Comparison of ENCODE assay signal across 8 cellular contexts in genomic region chr11:64291746-64292457, GRCh38. TPM values are rescaled to one million over a fixed set of nuclear protein-coding genes. Genes with fewer than 3 reads are reported as not detected.
DNase-seq lines count a peak whose midpoint lies in the region; ATAC-seq and TF ChIP-seq lines count a peak whose summit lies in the region.

No MANE protein-coding gene starts in this region.

- intact Hi-C loops in heart left ventricle (cut with DNase I): no loop called here
- intact Hi-C loops in aorta (cut with DNase I): no loop called here

- H3K27me3 ChIP-seq in heart left ventricle: peaks cover 21 to 69% (median 51%) of the 10 kb centered on the region in 9 donors
- no peaks in the 10 kb centered on the region for H3K27me3 ChIP-seq in aorta (ENCODE audit: control insufficient read depth in 1 of 2, insufficient read depth in 2 of 2, low read length in 1 of 2)

- TF ChIP-seq CTCF in WI38 (IDR thresholded peaks at IDR 0.05; ENCODE audit: low read depth, low read length) (no peak), heart left ventricle (IDR thresholded peaks at IDR 0.05) (no peak), retinal pigment epithelial cell (conservative IDR thresholded peaks at IDR 0.05; ENCODE audit: low read depth, low read length) (no peak)

- no peak for TF ChIP-seq POLR2A in heart left ventricle (IDR thresholded peaks at IDR 0.05)

- H3K27ac ChIP-seq in heart left ventricle (no peak overlapping the region), aorta (ENCODE audit: low read depth in 1 of 2, low read length in 2 of 2) (no peak overlapping the region)

- H3K9me3 ChIP-seq in heart left ventricle (no peaks in the 10 kb centered on the region), aorta (ENCODE audit: control insufficient read depth, low read length) (no peaks in the 10 kb centered on the region)

- peak overlapping the region; percentile 37 for H3K4me3 ChIP-seq in WI38 (ENCODE audit: low read depth, low read length)
- peak overlapping the region; percentile 23 to 52 (median 38) for H3K4me3 ChIP-seq in heart left ventricle
- H3K4me3 ChIP-seq in retinal pigment epithelial cell (ENCODE audit: low read length): peak overlapping the region; percentile 4
- no peak overlapping the region for H3K4me3 ChIP-seq in aorta (ENCODE audit: low read length in 2 of 2)

- H3K36me3 ChIP-seq in heart left ventricle: no peaks in the 10 kb centered on the region
- no peaks in the 10 kb centered on the region for H3K36me3 ChIP-seq in aorta (ENCODE audit: control insufficient read depth in 1 of 2, insufficient read depth in 2 of 2, low read length in 1 of 2)

- 0 to 1% (median 1%) methylated on average over 33 to 96 of the region's 96 CpGs for WGBS in heart left ventricle, 4 donors
- WGBS in aorta, 2 donors: 0 to 1% methylated on average over 78 to 96 of the region's 96 CpGs

- ATAC-seq in heart left ventricle (peak in 1 of 4 donors; percentile 9), HG03354 (IDR thresholded peaks at IDR 0.05; ENCODE audit: poor library complexity, severe bottlenecking, unreplicated experiment) (no peak), aorta (ENCODE audit: low FRiP score) (no peak), HG02938 (IDR thresholded peaks at IDR 0.05; ENCODE audit: unreplicated experiment) (no peak)

- DNase-seq in D341Med (ENCODE audit: low spot score) (peak; percentile 65), heart left ventricle (peak in 1 of 5 donors; percentile 15), retinal pigment epithelial cell (ENCODE audit: low read depth) (no peak), NCI-H526 treated with DMSO at 0.1 percent for 48 hours (lab: John Stamatoyannopoulos, UW) (no peak), aorta (no peak)

- H3K4me1 ChIP-seq in heart left ventricle: peaks cover 0 to 20% (median 9%) of the 10 kb centered on the region in 12 donors
- no peaks in the 10 kb centered on the region for H3K4me1 ChIP-seq in aorta (ENCODE audit: control insufficient read depth in 1 of 2, insufficient read depth in 2 of 2, low read length in 2 of 2)

RNA-seq across cellular contexts. Expression of gene KCNK4, which starts 0.8 kb away (rescaled TPM):
- not detected for total RNA-seq in heart left ventricle
- polyA plus RNA-seq in heart left ventricle: not detected
- total RNA-seq in aorta: not detected
- not detected for polyA plus RNA-seq in aorta

RNA-seq across cellular contexts. Expression of gene GPR137, which starts 6.3 kb away (rescaled TPM):
- total RNA-seq in heart left ventricle (10 to 100 TPM; 24.3 to 48.3 (median 26.2) TPM), aorta (10 to 100 TPM; 22.5 to 31.8 TPM)
- polyA plus RNA-seq in heart left ventricle (10 to 100 TPM; 20.2 to 44.0 TPM), aorta (10 to 100 TPM; 19.7 to 40.3 TPM)

RNA-seq across cellular contexts. Expression of gene BAD, which starts 7.4 kb away (rescaled TPM):
- 100 to 1,000 TPM in 2 of 9 donors, 10 to 100 TPM in 7; 41.5 to 123 (median 49.9) TPM for total RNA-seq in heart left ventricle
- polyA plus RNA-seq in heart left ventricle: 10 to 100 TPM; 76.9 to 94.6 TPM
- 10 to 100 TPM; 47.2 to 53.3 TPM for total RNA-seq in aorta
- 100 to 1,000 TPM in 1 of 2 donors, 10 to 100 TPM in 1; 81.8 to 119 TPM for polyA plus RNA-seq in aorta

RNA-seq across cellular contexts. Expression of gene CATSPERZ, which starts 8.3 kb away (rescaled TPM):
- total RNA-seq in heart left ventricle: not detected
- polyA plus RNA-seq in heart left ventricle: not detected
- total RNA-seq in aorta: not detected
- not detected for polyA plus RNA-seq in aorta

RNA-seq across cellular contexts. Expression of gene ESRRA, which starts 13.4 kb away (rescaled TPM):
- total RNA-seq in heart left ventricle (100 to 1,000 TPM in 8 of 9 donors, 10 to 100 TPM in 1; 94.0 to 291 (median 145) TPM), aorta (10 to 100 TPM; 25.9 to 27.6 TPM)
- polyA plus RNA-seq in heart left ventricle (100 to 1,000 TPM; 217 to 260 TPM), aorta (10 to 100 TPM; 32.3 to 54.7 TPM)

Comparison
In these comparisons a context has a peak if more than half of its experiments do, and no peak if none do; other contexts are left out.
1. H3K4me3 ChIP-seq: peak in WI38 (single experiment), heart left ventricle (12 of 12) and retinal pigment epithelial cell (single experiment); none in aorta (0 of 2).